ENCODE assay signal across 1 cellular context in the genomic region with DNA sequence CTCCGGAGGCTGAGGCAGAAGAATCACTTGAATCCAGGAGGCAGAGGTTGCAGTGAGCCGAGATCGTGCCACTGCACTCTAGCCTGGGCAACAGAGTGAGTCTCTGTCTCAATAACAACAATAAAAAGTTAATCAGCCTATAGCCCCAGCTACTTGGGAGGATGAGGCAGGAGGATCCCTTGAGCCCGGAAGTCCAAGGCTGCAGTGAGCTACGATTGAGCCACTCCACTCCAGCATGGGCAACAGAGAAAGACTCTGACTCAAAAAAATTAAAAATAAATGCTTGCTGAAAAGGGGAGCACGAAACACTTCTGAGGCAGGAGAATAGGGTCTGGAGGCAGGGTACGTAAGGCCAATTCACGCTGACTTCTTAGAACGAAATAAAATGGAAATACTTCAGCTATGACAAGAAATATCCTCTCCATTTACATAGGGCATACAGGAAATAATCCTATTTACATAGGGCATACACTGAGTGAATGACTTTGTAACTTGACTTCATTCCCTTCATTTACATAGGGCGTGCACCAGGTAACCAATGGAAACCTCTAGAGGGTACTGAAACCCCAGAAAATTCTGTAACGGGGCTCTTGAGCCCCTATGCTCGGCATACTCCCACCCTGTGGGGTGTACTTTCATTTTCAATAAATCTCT.
TF ChIP-seq lines count a peak whose summit lies in the region.

No MANE protein-coding gene starts in this region.

TF ChIP-seq in A549, 52 proteins besides CTCF, POLR2A, EP300 and RAD21 (continued from another document):
- TF ChIP-seq EHMT2 (IDR thresholded peaks at IDR 0.05; ENCODE audit: low read depth) (no peak), NFE2L2 (conservative IDR thresholded peaks at IDR 0.05; ENCODE audit: low read length) (no peak), MYC (IDR thresholded peaks at IDR 0.05; ENCODE audit: borderline replicate concordance, low read length) (no peak), CHD2 (IDR thresholded peaks at IDR 0.05; ENCODE audit: low read length, partially characterized antibody) (no peak), BHLHE40 (IDR thresholded peaks at IDR 0.05; ENCODE audit: low read depth, low read length) (no peak), SREBF2 (IDR thresholded peaks at IDR 0.05) (no peak), MAZ (IDR thresholded peaks at IDR 0.05; ENCODE audit: borderline replicate concordance, low read depth, low read length) (no peak), ZNF302 (CRISPR knock-in tag; IDR thresholded peaks at IDR 0.05) (no peak), NPAS2 (CRISPR knock-in tag; IDR thresholded peaks at IDR 0.05; ENCODE audit: borderline replicate concordance) (no peak), HDAC2 (IDR thresholded peaks at IDR 0.05) (no peak), NR3C1 (IDR thresholded peaks at IDR 0.05) (no peak)
- TF ChIP-seq, protein P1, sequence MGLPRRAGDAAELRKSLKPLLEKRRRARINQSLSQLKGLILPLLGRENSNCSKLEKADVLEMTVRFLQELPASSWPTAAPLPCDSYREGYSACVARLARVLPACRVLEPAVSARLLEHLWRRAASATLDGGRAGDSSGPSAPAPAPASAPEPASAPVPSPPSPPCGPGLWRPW (IDR thresholded peaks at IDR 0.05), result no peak
- TF ChIP-seq, protein P2, sequence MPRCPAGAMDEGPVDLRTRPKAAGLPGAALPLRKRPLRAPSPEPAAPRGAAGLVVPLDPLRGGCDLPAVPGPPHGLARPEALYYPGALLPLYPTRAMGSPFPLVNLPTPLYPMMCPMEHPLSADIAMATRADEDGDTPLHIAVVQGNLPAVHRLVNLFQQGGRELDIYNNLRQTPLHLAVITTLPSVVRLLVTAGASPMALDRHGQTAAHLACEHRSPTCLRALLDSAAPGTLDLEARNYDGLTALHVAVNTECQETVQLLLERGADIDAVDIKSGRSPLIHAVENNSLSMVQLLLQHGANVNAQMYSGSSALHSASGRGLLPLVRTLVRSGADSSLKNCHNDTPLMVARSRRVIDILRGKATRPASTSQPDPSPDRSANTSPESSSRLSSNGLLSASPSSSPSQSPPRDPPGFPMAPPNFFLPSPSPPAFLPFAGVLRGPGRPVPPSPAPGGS (IDR thresholded peaks at IDR 0.05), result no peak
- TF ChIP-seq, protein P3, sequence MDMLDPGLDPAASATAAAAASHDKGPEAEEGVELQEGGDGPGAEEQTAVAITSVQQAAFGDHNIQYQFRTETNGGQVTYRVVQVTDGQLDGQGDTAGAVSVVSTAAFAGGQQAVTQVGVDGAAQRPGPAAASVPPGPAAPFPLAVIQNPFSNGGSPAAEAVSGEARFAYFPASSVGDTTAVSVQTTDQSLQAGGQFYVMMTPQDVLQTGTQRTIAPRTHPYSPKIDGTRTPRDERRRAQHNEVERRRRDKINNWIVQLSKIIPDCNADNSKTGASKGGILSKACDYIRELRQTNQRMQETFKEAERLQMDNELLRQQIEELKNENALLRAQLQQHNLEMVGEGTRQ (IDR thresholded peaks at IDR 0.05), result no peak
